ENCODE assay signal across 29 cellular contexts in genomic region chr6:47292944-47293343, GRCh38. TPM values are rescaled to one million over a fixed set of nuclear protein-coding genes. Genes with fewer than 3 reads are reported as not detected.
DNase-seq lines count a peak whose midpoint lies in the region; ATAC-seq, FAIRE-seq and TF ChIP-seq lines count a peak whose summit lies in the region.
"Had no signal": no experiment of that assay in that cellular context is flagged by ENCODE, and none has a peak within 500 bp of the region (broad histone marks: within the 10 kb centered on the region; RNA-seq: fewer than 3 reads in every experiment).

No MANE protein-coding gene starts in this region.

- no peaks in the 10 kb centered on the region for H3K9me3 Mint-ChIP-seq in astrocyte (ENCODE audit: unreplicated experiment)
- peaks cover 4% of the 10 kb centered on the region for H3K9me3 Mint-ChIP-seq in activated T-cell treated with anti-CD3 and anti-CD28 coated beads, Interleukin-2, amount 50 U/mL, for 24 hours
- H3K9me3 Mint-ChIP-seq: activated T-cell treated with anti-CD3 and anti-CD28 coated beads, Interleukin-2, amount 50 U/mL, for 4 hours had no signal

- no TSS peak for BruUV-seq in HCT116 (replicated peaks; lab: Mats Ljungman, UMichigan)

- H2AFZ ChIP-seq in HCT116 (ENCODE audit: low read depth, low read length, poor library complexity, severe bottlenecking), result no peak overlapping the region
- no peak overlapping the region for H2AFZ ChIP-seq in astrocyte (ENCODE audit: low read depth, low read length)

- peaks cover 0 to 12% of the 10 kb centered on the region in 2 experiments; a peak in 1 of 4 replicates for H3K4me1 ChIP-seq in HCT116 (ENCODE audit: control insufficient read depth in 1 of 2, insufficient read depth in 2 of 2, low read length in 2 of 2)
- H3K4me1 ChIP-seq in astrocyte (ENCODE audit: insufficient read depth, low read length), result no peaks in the 10 kb centered on the region
- H3K4me1 ChIP-seq: adrenal gland, suprapubic skin had no signal

- H3K36me3 Mint-ChIP-seq in astrocyte (ENCODE audit: low read depth, unreplicated experiment), result peaks cover 17% of the 10 kb centered on the region
- H3K36me3 Mint-ChIP-seq in activated T-cell treated with anti-CD3 and anti-CD28 coated beads, Interleukin-2, amount 50 U/mL, for 24 hours (ENCODE audit: low read depth), result no peaks in the 10 kb centered on the region
- H3K36me3 Mint-ChIP-seq: stimulated activated naive B cell treated with anti-CD40 and anti-IgM and Interleukin-4, amounts not matched to agents 10 μg/mL and 1 μg/mL and 100 μg/mL, for 72 hours had no signal

- peak overlapping the region; percentile 20; the same call in 1 of the 2 replicates for H3K4me2 ChIP-seq in HCT116 (ENCODE audit: low read length)
- no peak overlapping the region for H3K4me2 ChIP-seq in astrocyte (ENCODE audit: low read length)
- H3K4me2 ChIP-seq: A549 had no signal

- TF ChIP-seq RAD21 in HCT116 (IDR thresholded peaks at IDR 0.05; ENCODE audit: low read depth), result no peak

- H3K4me3 Mint-ChIP-seq in astrocyte (ENCODE audit: unreplicated experiment), result no peak overlapping the region
- H3K4me3 Mint-ChIP-seq in activated T-cell treated with anti-CD3 and anti-CD28 coated beads, Interleukin-2, amount 50 U/mL, for 24 hours, result no peak overlapping the region
- H3K4me3 Mint-ChIP-seq: activated CD4-positive, alpha-beta T cell treated with anti-CD3 and anti-CD28 coated beads for 36 hours; activated T-cell treated with anti-CD3 and anti-CD28 coated beads, Interleukin-2, amount 50 U/mL, for 4 hours; natural killer cell treated with Interleukin-12 subunit alpha and Interleukin-12 subunit beta and Interleukin-15 and Interleukin-18, amount 100 ng/mL, for 72 hours; stimulated activated naive B cell treated with anti-CD40 and anti-IgM and Interleukin-4, amounts not matched to agents 10 μg/mL and 1 μg/mL and 100 μg/mL, for 72 hours had no signal

- H3K4me3 ChIP-seq in HCT116 (replicated peaks in 1 of 2; ENCODE audit: low read depth in 1 of 2, low read length in 2 of 2), result no peak overlapping the region
- H3K4me3 ChIP-seq in astrocyte (ENCODE audit: insufficient read depth, low read depth, low read length), result no peak overlapping the region
- H3K4me3 ChIP-seq in fibroblast of mammary gland (ENCODE audit: control insufficient read depth, low read depth, low read length), result no peak overlapping the region
- H3K4me3 ChIP-seq: A549, adrenal gland, cardiac muscle cell, K562, suprapubic skin had no signal

- TF ChIP-seq CTCF in HCT116 (IDR thresholded peaks at IDR 0.05 in 2 of 3, conservative IDR thresholded peaks at IDR 0.05 in 1 of 3; ENCODE audit: borderline replicate concordance in 1 of 3, insufficient read depth in 1 of 3, low read depth in 2 of 3, low read length in 2 of 3) (no peak), astrocyte (IDR thresholded peaks at IDR 0.05; ENCODE audit: insufficient read depth, low read depth, low read length) (no peak), fibroblast of mammary gland (conservative IDR thresholded peaks at IDR 0.05; ENCODE audit: control insufficient read depth, insufficient read depth, low read depth, low read length) (no peak)

- H3K27me3 ChIP-seq in HCT116 (ENCODE audit: insufficient read depth, low read length), result no peaks in the 10 kb centered on the region
- H3K27me3 ChIP-seq in astrocyte (ENCODE audit: insufficient read depth, low read length), result no peaks in the 10 kb centered on the region
- H3K27me3 ChIP-seq: adrenal gland, cardiac muscle cell, suprapubic skin had no signal

- no peak for TF ChIP-seq POLR2A in HCT116 (IDR thresholded peaks at IDR 0.05; ENCODE audit: borderline replicate concordance, extremely low read depth, insufficient read depth, insufficient read length)

- H3K36me3 ChIP-seq in HCT116 (ENCODE audit: control insufficient read depth in 1 of 2, insufficient read depth in 2 of 2, low read length in 2 of 2) (no peaks in the 10 kb centered on the region), astrocyte (ENCODE audit: insufficient read depth, low read length) (no peaks in the 10 kb centered on the region)
- H3K36me3 ChIP-seq: adrenal gland, cardiac muscle cell, suprapubic skin had no signal

- RAD21 ChIA-PET in HCT116 (lab: Charles Lee; ENCODE audit: low non-redundant PET in 1 of 2, low total read pairs in 2 of 2, uncharacterized antibody in 2 of 2, unreplicated experiment in 2 of 2), result no interaction called here

- H3K79me2 ChIP-seq in HCT116 (ENCODE audit: insufficient read depth, low read length), result peaks cover 96% of the 10 kb centered on the region
- peaks cover 76% of the 10 kb centered on the region for H3K79me2 ChIP-seq in astrocyte (ENCODE audit: insufficient read depth, low read length)

- no peaks in the 10 kb centered on the region for H4K20me1 ChIP-seq in HCT116 (ENCODE audit: insufficient read depth)
- peaks cover 26% of the 10 kb centered on the region for H4K20me1 ChIP-seq in astrocyte (ENCODE audit: insufficient read depth, low read length)

- no peaks in the 10 kb centered on the region for H3K9me2 ChIP-seq in HCT116 (ENCODE audit: insufficient read depth)

- DNase-seq in A172 (ENCODE audit: low spot score), result peak; percentile 40
- no peak for DNase-seq in HCT116 (ENCODE audit: low read depth, low spot score)
- DNase-seq in astrocyte (ENCODE audit: low read depth), result peak; percentile 52
- DNase-seq in fibroblast of mammary gland (ENCODE audit: low read depth), result peak; percentile 48
- no peak for DNase-seq in CD1c-positive myeloid dendritic cell (ENCODE audit: extremely low spot score)
- no peak for DNase-seq in NOMO-1 treated with dmso at 0.1 percent for 144 hours (lab: John Stamatoyannopoulos, UW; ENCODE audit: unreplicated experiment)
- no peak for DNase-seq in activated T-cell treated with anti-CD3 and anti-CD28 coated beads, Interleukin-2, amount 50 U/mL, for 24 hours
- no peak for DNase-seq in sciatic nerve (ENCODE audit: low spot score)
- DNase-seq: activated CD4-positive, alpha-beta T cell treated with anti-CD3 and anti-CD28 coated beads for 36 hours; activated CD8-positive, alpha-beta memory T cell treated with anti-CD3 and anti-CD28 coated beads for 24 hours; activated naive CD4-positive, alpha-beta T cell; activated T-cell treated with anti-CD3 and anti-CD28 coated beads, Interleukin-2, amount 50 U/mL, for 4 hours; adrenal gland; C1 segment of cervical spinal cord; DND-41; foreskin melanocyte; left ventricle myocardium superior; NCI-H1436 treated with DMSO at 0.1 percent for 48 hours; NCI-H2171; NCI-H524; stimulated activated CD4-positive, alpha-beta T cell treated with anti-CD3 and anti-CD28 coated beads, Interleukin-12 subunit alpha, Interleukin-12 subunit beta, amount 100 ng/mL, for 4 hours; stimulated activated CD4-positive, alpha-beta T cell treated with anti-CD3 and anti-CD28 coated beads, Interleukin-4, amount 100 ng/mL, for 24 hours; stimulated activated naive B cell treated with anti-CD40 and anti-IgM and Interleukin-4, amounts not matched to agents 10 μg/mL and 1 μg/mL and 100 μg/mL, for 72 hours had no signal

- H3K27ac ChIP-seq in HCT116 (ENCODE audit: low read depth, low read length), result no peak overlapping the region
- no peak overlapping the region for H3K27ac ChIP-seq in astrocyte (ENCODE audit: low read depth, low read length)
- H3K27ac ChIP-seq: A549, adrenal gland, cardiac muscle cell, suprapubic skin had no signal

- CTCF ChIA-PET in HCT116 (lab: Charles Lee), result no interaction called here

- H3K4me1 Mint-ChIP-seq in astrocyte (ENCODE audit: low read depth, unreplicated experiment), result peaks cover 66% of the 10 kb centered on the region
- no peaks in the 10 kb centered on the region for H3K4me1 Mint-ChIP-seq in activated T-cell treated with anti-CD3 and anti-CD28 coated beads, Interleukin-2, amount 50 U/mL, for 24 hours (ENCODE audit: low read depth)
- H3K4me1 Mint-ChIP-seq: activated CD4-positive, alpha-beta T cell treated with anti-CD3 and anti-CD28 coated beads for 36 hours; stimulated activated naive B cell treated with anti-CD40 and anti-IgM and Interleukin-4, amounts not matched to agents 10 μg/mL and 1 μg/mL and 100 μg/mL, for 72 hours had no signal

- no peaks in the 10 kb centered on the region for H3K27me3 Mint-ChIP-seq in astrocyte (ENCODE audit: low read depth, unreplicated experiment)
- H3K27me3 Mint-ChIP-seq in activated T-cell treated with anti-CD3 and anti-CD28 coated beads, Interleukin-2, amount 50 U/mL, for 24 hours, result peaks cover 6% of the 10 kb centered on the region
- H3K27me3 Mint-ChIP-seq: activated CD4-positive, alpha-beta T cell treated with anti-CD3 and anti-CD28 coated beads for 36 hours; stimulated activated naive B cell treated with anti-CD40 and anti-IgM and Interleukin-4, amounts not matched to agents 10 μg/mL and 1 μg/mL and 100 μg/mL, for 72 hours had no signal

- no peak for FAIRE-seq in astrocyte (lab: Jason Lieb, UNC)
- FAIRE-seq: A549, GM12892, K562 had no signal

- POLR2A ChIA-PET in HCT116 (lab: Charles Lee), result interaction anchor here (1.1 to 1.8 kb wide), 3 partner anchors 13 to 50 kb away, joined by 3 to 4 read pairs (median 3); no protein-coding TSS in a partner anchor

- H3K9ac ChIP-seq in HCT116 (ENCODE audit: low read length) (no peak overlapping the region), astrocyte (ENCODE audit: low read length) (no peak overlapping the region)

- H3K9me3 ChIP-seq in HCT116 (ENCODE audit: control insufficient read depth in 1 of 2, insufficient read depth in 1 of 2, low read depth in 1 of 2, low read length in 2 of 2), result no peaks in the 10 kb centered on the region
- H3K9me3 ChIP-seq in astrocyte (ENCODE audit: insufficient read depth, low read depth, low read length), result no peaks in the 10 kb centered on the region
- H3K9me3 ChIP-seq: A549, adrenal gland, suprapubic skin had no signal

- intact Hi-C loops in HCT116 (cut with micrococcal nuclease), result no loop called here
- intact Hi-C loops in sciatic nerve (cut with DNase I), result no loop called here

- ATAC-seq in HCT116 (no peak), sciatic nerve (no peak)
- ATAC-seq: A549; activated CD4-positive, alpha-beta T cell treated with anti-CD3 and anti-CD28 coated beads for 36 hours; activated T-cell treated with anti-CD3 and anti-CD28 coated beads, Interleukin-2, amount 50 U/mL, for 4 hours; K562; left ventricle myocardium superior; natural killer cell treated with Interleukin-12 subunit alpha and Interleukin-12 subunit beta and Interleukin-15 and Interleukin-18, amount 100 ng/mL, for 72 hours; stimulated activated naive B cell treated with anti-CD40 and anti-IgM and Interleukin-4, amounts not matched to agents 10 μg/mL and 1 μg/mL and 100 μg/mL, for 72 hours had no signal

- H3K27ac Mint-ChIP-seq in astrocyte (ENCODE audit: unreplicated experiment), result peak overlapping the region; percentile 0
- no peak overlapping the region for H3K27ac Mint-ChIP-seq in activated T-cell treated with anti-CD3 and anti-CD28 coated beads, Interleukin-2, amount 50 U/mL, for 24 hours
- H3K27ac Mint-ChIP-seq: activated CD4-positive, alpha-beta T cell treated with anti-CD3 and anti-CD28 coated beads for 36 hours; natural killer cell treated with Interleukin-12 subunit alpha and Interleukin-12 subunit beta and Interleukin-15 and Interleukin-18, amount 100 ng/mL, for 72 hours; stimulated activated naive B cell treated with anti-CD40 and anti-IgM and Interleukin-4, amounts not matched to agents 10 μg/mL and 1 μg/mL and 100 μg/mL, for 72 hours had no signal

TF ChIP-seq in HCT116, 20 proteins besides CTCF, POLR2A, EP300 and RAD21 (continues in another document):
- no peak for TF ChIP-seq CEBPB (IDR thresholded peaks at IDR 0.05; ENCODE audit: low read depth)

RNA-seq across cellular contexts. Expression of gene TNFRSF21, which starts 16.8 kb away (rescaled TPM):
- 10.7 and 11.1 TPM in 2 replicates for total RNA-seq in A172 (2014; rRNA removed; shearing (Covaris generic))
- total RNA-seq in HCT116 (2021; ENCODE audit: unreplicated experiment) (48.3 TPM), astrocyte (214 and 244 TPM in 2 replicates), sciatic nerve (6.3 TPM)
- 27.9 and 29.6 TPM in 2 replicates for polyA plus RNA-seq in HCT116 (2012)

Comparison
In these comparisons a context has a peak if more than half of its experiments do, and no peak if none do; other contexts are left out.
1. DNase-seq: peak in A172 (single experiment), astrocyte (single experiment) and fibroblast of mammary gland (single experiment); none in HCT116 (single experiment), CD1c-positive myeloid dendritic cell (single experiment), NOMO-1 treated with dmso at 0.1 percent for 144 hours (single experiment), activated T-cell treated with anti-CD3 and anti-CD28 coated beads, Interleukin-2, amount 50 U/mL, for 24 hours (single experiment) and sciatic nerve (single experiment).